9 cellular contexts compared by ENCODE assay signal in genomic region chr7:50304158-50304910, GRCh38. TPM values are rescaled to one million over a fixed set of nuclear protein-coding genes. Genes with fewer than 3 reads are reported as not detected.
DNase-seq lines count a peak whose midpoint lies in the region; ATAC-seq and TF ChIP-seq lines count a peak whose summit lies in the region.
"Had no signal": no experiment of that assay in that cellular context is flagged by ENCODE, and none has a peak within 500 bp of the region (broad histone marks: within the 10 kb centered on the region; RNA-seq: fewer than 3 reads in every experiment).

IKZF1 (plus strand) TSS chr7:50304716; CDS start chr7:50319062, 14,346 bp downstream.

- POLR2A ChIA-PET in activated CD4-positive, alpha-beta memory T cell treated with anti-CD3 and anti-CD28 coated beads, Interleukin-2, amount 10 ng/mL, durations not matched to agents 7 days and 5 days (lab: Charles Lee): interaction anchor here (0.6 to 23.3 kb wide), 13 partner anchors 9 to 95 kb away, joined by 3 to 1125 read pairs (median 103); no protein-coding TSS in a partner anchor

- no peaks in the 10 kb centered on the region for H3K9me3 Mint-ChIP-seq in activated CD4-positive, alpha-beta memory T cell treated with anti-CD3 and anti-CD28 coated beads, Interleukin-2, amount 10 ng/mL, durations not matched to agents 7 days and 5 days
- no peaks in the 10 kb centered on the region for H3K9me3 Mint-ChIP-seq in natural killer cell treated with Interleukin-12 subunit alpha and Interleukin-12 subunit beta and Interleukin-15 and Interleukin-18, amount 100 ng/mL, for 72 hours
- H3K9me3 Mint-ChIP-seq in type B pancreatic cell: no peaks in the 10 kb centered on the region

- CTCF ChIA-PET in activated CD4-positive, alpha-beta memory T cell treated with anti-CD3 and anti-CD28 coated beads, Interleukin-2, amount 10 ng/mL, durations not matched to agents 7 days and 5 days (lab: Charles Lee): interaction anchor here (1.0 to 4.2 kb wide), 10 partner anchors 10 to 162 kb away, joined by 3 to 68 read pairs (median 4); no protein-coding TSS in a partner anchor

- H4K20me1 ChIP-seq in DND-41 (ENCODE audit: insufficient read depth, low read length): no peaks in the 10 kb centered on the region
- no peaks in the 10 kb centered on the region for H4K20me1 ChIP-seq in Karpas-422 (ENCODE audit: insufficient read depth, low read depth, low read length)

- H3K27ac ChIP-seq in DND-41 (ENCODE audit: low read length) (peak within 1 kb of the TSS; percentile 92), Karpas-422 (ENCODE audit: low read length) (peak within 1 kb of the TSS; percentile 94)

- peak within 1 kb of the TSS; percentile 53 to 60 for H3K4me3 ChIP-seq in DND-41 (ENCODE audit: low read depth in 1 of 2, low read length in 2 of 2)
- H3K4me3 ChIP-seq in Karpas-422 (ENCODE audit: low read length): peak within 1 kb of the TSS; percentile 76
- peak within 1 kb of the TSS; percentile 28 for H3K4me3 ChIP-seq in epithelial cell of proximal tubule (ENCODE audit: low read depth, low read length)
- H3K4me3 ChIP-seq: HAP-1 had no signal

- TF ChIP-seq CTCF in DND-41 (IDR thresholded peaks at IDR 0.05; ENCODE audit: borderline replicate concordance, extremely low read depth, low read length, poor library complexity, severe bottlenecking) (no peak), epithelial cell of proximal tubule (conservative IDR thresholded peaks at IDR 0.05; ENCODE audit: low read depth, low read length) (no peak), type B pancreatic cell (conservative IDR thresholded peaks at IDR 0.05) (no peak)

- H3K27ac Mint-ChIP-seq in activated CD4-positive, alpha-beta memory T cell treated with anti-CD3 and anti-CD28 coated beads, Interleukin-2, amount 10 ng/mL, durations not matched to agents 7 days and 5 days: peak within 1 kb of the TSS; percentile 99
- peak within 1 kb of the TSS in 1 of 2 donors; percentile 90 for H3K27ac Mint-ChIP-seq in natural killer cell treated with Interleukin-12 subunit alpha and Interleukin-12 subunit beta and Interleukin-15 and Interleukin-18, amount 100 ng/mL, for 72 hours
- H3K27ac Mint-ChIP-seq in type B pancreatic cell: no peak within 1 kb of the TSS

- H3K4me1 Mint-ChIP-seq in activated CD4-positive, alpha-beta memory T cell treated with anti-CD3 and anti-CD28 coated beads, Interleukin-2, amount 10 ng/mL, durations not matched to agents 7 days and 5 days: peaks cover 29% of the 10 kb centered on the region
- H3K4me1 Mint-ChIP-seq in natural killer cell treated with Interleukin-12 subunit alpha and Interleukin-12 subunit beta and Interleukin-15 and Interleukin-18, amount 100 ng/mL, for 72 hours (ENCODE audit: low read depth in 2 of 2): peaks cover 35 to 47% of the 10 kb centered on the region in 2 donors
- peaks cover 6% of the 10 kb centered on the region for H3K4me1 Mint-ChIP-seq in type B pancreatic cell (ENCODE audit: unreplicated experiment)

- H3K27me3 ChIP-seq in DND-41 (ENCODE audit: insufficient read depth, low read length, poor library complexity) (no peaks in the 10 kb centered on the region), Karpas-422 (ENCODE audit: low read length) (no peaks in the 10 kb centered on the region)

- H2AFZ ChIP-seq in DND-41 (ENCODE audit: low read depth, low read length): peak within 1 kb of the TSS; percentile 67
- H2AFZ ChIP-seq in Karpas-422 (ENCODE audit: low read length): peak within 1 kb of the TSS; percentile 43; the same call in 1 of the 2 replicates

- peak; percentile 27 for ATAC-seq in DND-41 (ENCODE audit: insufficient read depth, low read depth)
- ATAC-seq in GM21515 (IDR thresholded peaks at IDR 0.05; ENCODE audit: unreplicated experiment): peak; percentile 32
- ATAC-seq in natural killer cell treated with Interleukin-12 subunit alpha and Interleukin-12 subunit beta and Interleukin-15 and Interleukin-18, amount 100 ng/mL, for 72 hours: peak; percentile 67 to 80

- H3K27me3 Mint-ChIP-seq in activated CD4-positive, alpha-beta memory T cell treated with anti-CD3 and anti-CD28 coated beads, Interleukin-2, amount 10 ng/mL, durations not matched to agents 7 days and 5 days: peaks cover 8% of the 10 kb centered on the region
- H3K27me3 Mint-ChIP-seq in natural killer cell treated with Interleukin-12 subunit alpha and Interleukin-12 subunit beta and Interleukin-15 and Interleukin-18, amount 100 ng/mL, for 72 hours: no peaks in the 10 kb centered on the region
- H3K27me3 Mint-ChIP-seq in type B pancreatic cell: peaks cover 85% of the 10 kb centered on the region

- H3K36me3 Mint-ChIP-seq in activated CD4-positive, alpha-beta memory T cell treated with anti-CD3 and anti-CD28 coated beads, Interleukin-2, amount 10 ng/mL, durations not matched to agents 7 days and 5 days (ENCODE audit: low read depth): peaks cover 50% of the 10 kb centered on the region
- peaks cover 37% of the 10 kb centered on the region for H3K36me3 Mint-ChIP-seq in natural killer cell treated with Interleukin-12 subunit alpha and Interleukin-12 subunit beta and Interleukin-15 and Interleukin-18, amount 100 ng/mL, for 72 hours
- no peaks in the 10 kb centered on the region for H3K36me3 Mint-ChIP-seq in type B pancreatic cell

- peaks cover 54% of the 10 kb centered on the region for H3K79me2 ChIP-seq in DND-41 (ENCODE audit: insufficient read depth, low read length)
- peaks cover 34% of the 10 kb centered on the region for H3K79me2 ChIP-seq in Karpas-422 (ENCODE audit: low read length)

- peak within 1 kb of the TSS; percentile 88 for H3K4me3 Mint-ChIP-seq in activated CD4-positive, alpha-beta memory T cell treated with anti-CD3 and anti-CD28 coated beads, Interleukin-2, amount 10 ng/mL, durations not matched to agents 7 days and 5 days
- H3K4me3 Mint-ChIP-seq in natural killer cell treated with Interleukin-12 subunit alpha and Interleukin-12 subunit beta and Interleukin-15 and Interleukin-18, amount 100 ng/mL, for 72 hours: peak within 1 kb of the TSS; percentile 98
- H3K4me3 Mint-ChIP-seq in type B pancreatic cell: peak within 1 kb of the TSS; percentile 80

- H3K4me2 ChIP-seq in DND-41 (ENCODE audit: insufficient read depth, low read length) (peak within 1 kb of the TSS; percentile 68), Karpas-422 (ENCODE audit: low read depth, low read length, poor library complexity, severe bottlenecking) (peak within 1 kb of the TSS; percentile 94)

- peaks cover 47% of the 10 kb centered on the region for H3K4me1 ChIP-seq in DND-41 (ENCODE audit: insufficient read depth, low read length)
- peaks cover 46% of the 10 kb centered on the region for H3K4me1 ChIP-seq in Karpas-422 (ENCODE audit: low read length)
- H3K4me1 ChIP-seq: HAP-1 had no signal

- peaks cover 14% of the 10 kb centered on the region for H3K36me3 ChIP-seq in DND-41 (ENCODE audit: insufficient read depth, low read length)
- no peaks in the 10 kb centered on the region for H3K36me3 ChIP-seq in Karpas-422 (ENCODE audit: insufficient read depth, low read length)
- H3K36me3 ChIP-seq: HAP-1 had no signal

- H3K9ac ChIP-seq in DND-41 (ENCODE audit: low read depth, low read length) (peak within 1 kb of the TSS; percentile 64), Karpas-422 (ENCODE audit: low read length) (peak within 1 kb of the TSS; percentile 86)

- no peaks in the 10 kb centered on the region for H3K9me3 ChIP-seq in DND-41 (ENCODE audit: insufficient read depth, low read length, severe bottlenecking)
- H3K9me3 ChIP-seq in Karpas-422 (ENCODE audit: low read length): no peaks in the 10 kb centered on the region
- H3K9me3 ChIP-seq: HAP-1 had no signal

- DNase-seq in DND-41 (peak; percentile 70), Karpas-422 (peak; percentile 79), epithelial cell of proximal tubule (ENCODE audit: low read depth) (no peak), type B pancreatic cell (ENCODE audit: extremely low spot score, unreplicated experiment) (no peak), globus pallidus (ENCODE audit: low spot score) (no peak)
- peak; percentile 58 for DNase-seq in activated CD4-positive, alpha-beta memory T cell treated with anti-CD3 and anti-CD28 coated beads, Interleukin-2, amount 10 ng/mL, durations not matched to agents 7 days and 5 days
- DNase-seq in natural killer cell treated with Interleukin-12 subunit alpha and Interleukin-12 subunit beta and Interleukin-15 and Interleukin-18, amount 100 ng/mL, for 72 hours (ENCODE audit: low spot score): peak; percentile 85

- no peaks in the 10 kb centered on the region for H3K9me2 ChIP-seq in Karpas-422 (replicated peaks; ENCODE audit: insufficient read depth, low read length)

RNA-seq across cellular contexts. Expression of gene IKZF1, which starts in this region (rescaled TPM):
- total RNA-seq in Karpas-422 (2014; rRNA removed; shearing (Covaris generic); ENCODE audit: low replicate concordance): 117 and 118 TPM in 2 replicates
- total RNA-seq in activated CD4-positive, alpha-beta memory T cell treated with anti-CD3 and anti-CD28 coated beads, Interleukin-2, amount 10 ng/mL, durations not matched to agents 7 days and 5 days: 100 to 1,000 TPM; 383 to 404 TPM
- not detected in 2 replicates for total RNA-seq in epithelial cell of proximal tubule
- total RNA-seq in natural killer cell treated with Interleukin-12 subunit alpha and Interleukin-12 subunit beta and Interleukin-15 and Interleukin-18, amount 100 ng/mL, for 72 hours: 100 to 1,000 TPM; 290 to 416 TPM
- 1.0 and 2.0 TPM in 2 replicates for total RNA-seq in type B pancreatic cell (ENCODE audit: low replicate concordance)

Comparison
In these comparisons a context has a peak if more than half of its experiments do, and no peak if none do; other contexts are left out.
1. RNA of gene IKZF1 (total RNA-seq): 290 to 416 TPM in natural killer cell treated with Interleukin-12 subunit alpha and Interleukin-12 subunit beta and Interleukin-15 and Interleukin-18, amount 100 ng/mL, for 72 hours, 383 to 404 TPM in activated CD4-positive, alpha-beta memory T cell treated with anti-CD3 and anti-CD28 coated beads, Interleukin-2, amount 10 ng/mL, durations not matched to agents 7 days and 5 days and 117 to 118 TPM in Karpas-422; 1.0 to 2.0 TPM in type B pancreatic cell and not detected in epithelial cell of proximal tubule; every median in the first group is over 10 times any median in the second.
2. DNase-seq: peak in DND-41 (single experiment), Karpas-422 (single experiment), activated CD4-positive, alpha-beta memory T cell treated with anti-CD3 and anti-CD28 coated beads, Interleukin-2, amount 10 ng/mL, durations not matched to agents 7 days and 5 days (single experiment) and natural killer cell treated with Interleukin-12 subunit alpha and Interleukin-12 subunit beta and Interleukin-15 and Interleukin-18, amount 100 ng/mL, for 72 hours (single experiment); none in epithelial cell of proximal tubule (single experiment), type B pancreatic cell (single experiment) and globus pallidus (single experiment).
3. Peak in every context shown above with its lines, with median percentiles within 50 percentile points of each other: ATAC-seq, H3K4me3 ChIP-seq and H3K4me3 Mint-ChIP-seq.